In the genomic region with DNA sequence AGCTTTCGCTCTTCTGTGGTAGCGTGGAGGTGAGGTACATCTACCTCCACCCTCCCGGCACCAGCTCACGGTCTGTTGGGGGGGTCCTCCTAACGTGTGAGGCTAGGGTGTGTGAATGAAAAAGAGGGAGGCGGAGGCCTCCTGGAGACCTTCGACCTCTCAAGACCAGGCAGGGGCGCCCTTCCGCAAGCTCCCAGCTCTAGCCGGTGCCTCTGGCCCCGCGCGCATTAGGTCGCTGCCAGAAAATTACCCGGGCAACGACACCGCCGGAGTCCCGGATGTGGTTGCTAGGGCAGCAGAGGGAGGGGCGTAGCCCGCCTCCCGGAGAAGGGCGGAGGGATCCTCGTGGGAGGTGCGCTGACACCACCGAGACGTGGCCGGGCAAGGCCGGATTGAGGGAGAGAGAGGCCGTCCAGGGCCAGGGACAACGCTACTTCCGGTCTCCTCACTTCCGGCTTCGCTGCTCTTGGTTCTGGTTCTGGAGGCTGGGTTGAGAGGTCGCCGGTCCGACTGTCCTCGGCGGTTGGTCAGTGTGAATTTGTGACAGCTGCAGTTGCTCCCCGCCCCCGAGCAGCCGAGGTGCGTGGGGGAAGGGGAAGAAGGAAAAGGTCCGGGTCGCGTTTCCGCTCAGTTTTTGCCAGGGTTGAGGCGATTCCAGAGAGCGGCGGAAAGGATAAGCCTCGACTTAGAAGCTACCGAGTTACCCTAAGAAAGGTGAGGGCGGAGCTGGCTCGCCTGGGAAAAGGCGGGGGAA, we compare ENCODE assay signal across 8 cellular contexts. TPM values are rescaled to one million over a fixed set of nuclear protein-coding genes. Genes with fewer than 3 reads are reported as not detected.
DNase-seq lines count a peak whose midpoint lies in the region; ATAC-seq, FAIRE-seq and TF ChIP-seq lines count a peak whose summit lies in the region.

A gene with protein sequence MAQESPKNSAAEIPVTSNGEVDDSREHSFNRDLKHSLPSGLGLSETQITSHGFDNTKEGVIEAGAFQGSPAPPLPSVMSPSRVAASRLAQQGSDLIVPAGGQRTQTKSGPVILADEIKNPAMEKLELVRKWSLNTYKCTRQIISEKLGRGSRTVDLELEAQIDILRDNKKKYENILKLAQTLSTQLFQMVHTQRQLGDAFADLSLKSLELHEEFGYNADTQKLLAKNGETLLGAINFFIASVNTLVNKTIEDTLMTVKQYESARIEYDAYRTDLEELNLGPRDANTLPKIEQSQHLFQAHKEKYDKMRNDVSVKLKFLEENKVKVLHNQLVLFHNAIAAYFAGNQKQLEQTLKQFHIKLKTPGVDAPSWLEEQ (plus strand): TSS at position 442 of the 754 bp plus-strand sequence. CDS start 49,680 bp downstream, outside the sequence.
A gene (minus strand): TSS at position 218 of the 754 bp plus-strand sequence. CDS start 8,726 bp downstream, outside the sequence.

- TF ChIP-seq CTCF in RWPE2 (IDR thresholded peaks at IDR 0.05; ENCODE audit: poor library complexity, severe bottlenecking) (peak; percentile 51), fibroblast of villous mesenchyme (IDR thresholded peaks at IDR 0.05; ENCODE audit: insufficient read depth, low read depth, low read length) (peak; percentile 20), neural cell (IDR thresholded peaks at IDR 0.05; ENCODE audit: poor library complexity, severe bottlenecking) (peak; percentile 67), stomach (IDR thresholded peaks at IDR 0.05) (peak in 2 of 7 experiments; percentile 6 to 11)

- peaks cover 87% of the 10 kb centered on the region for H3K79me2 ChIP-seq in neural cell (replicated peaks; ENCODE audit: insufficient read depth, low read length)

- peak; percentile 52 for TF ChIP-seq RAD21 in neural cell (conservative IDR thresholded peaks at IDR 0.05)

- H3K27me3 ChIP-seq in RWPE2 (ENCODE audit: insufficient read depth, poor library complexity, severe bottlenecking) (no peaks in the 10 kb centered on the region), neural cell (ENCODE audit: insufficient read depth, low read depth, low read length) (no peaks in the 10 kb centered on the region), stomach (no peaks in the 10 kb centered on the region)

- no peaks in the 10 kb centered on the region for H3F3A ChIP-seq in neural cell (ENCODE audit: insufficient read depth, low read length, poor library complexity, severe bottlenecking)

- peak within 1 kb of the TSS; percentile 78 for H2AFZ ChIP-seq in neural cell (ENCODE audit: low read depth, low read length)

- H3K9ac ChIP-seq in ES-I3 (ENCODE audit: low read depth, low read length) = peak within 1 kb of the TSS; percentile 77
- H3K9ac ChIP-seq in neural cell (ENCODE audit: low read length) = peak within 1 kb of the TSS; percentile 90

- H3K27ac ChIP-seq in RWPE2 (ENCODE audit: poor library complexity, severe bottlenecking) (peak within 1 kb of the TSS; percentile 71), neural cell (ENCODE audit: low read length) (peak within 1 kb of the TSS; percentile 89), stomach (peak within 1 kb of the TSS; percentile 91 to 96 (median 95))

- H4K20me1 ChIP-seq in neural cell (ENCODE audit: insufficient read depth) = no peaks in the 10 kb centered on the region

- no peaks in the 10 kb centered on the region; the same call in 1 of the 2 replicates for H3K36me3 ChIP-seq in ES-I3 (ENCODE audit: insufficient read depth, low read length)
- H3K36me3 ChIP-seq in RWPE2 (ENCODE audit: low read depth) = 0 out of 2 replicates have a peak, but pooled peaks cover 9% of the 10 kb centered on the region
- H3K36me3 ChIP-seq in neural cell (ENCODE audit: insufficient read depth, low read length) = no peaks in the 10 kb centered on the region
- H3K36me3 ChIP-seq in stomach = no peaks in the 10 kb centered on the region

- intact Hi-C loops in stomach (cut with DNase I; ENCODE audit: low total_unique reads) = no loop called here

- DNase-seq in H54 (ENCODE audit: insufficient read length, low spot score) (peak; percentile 61), LoVo (ENCODE audit: low spot score) (peak; percentile 95), RWPE2 (ENCODE audit: low spot score) (peak; percentile 98), fibroblast of villous mesenchyme (ENCODE audit: low read depth) (peak; percentile 97), stomach (peak; percentile 98)
- DNase-seq in activated effector memory CD4-positive, alpha-beta T cell treated with anti-CD3 and anti-CD28 coated beads, Interleukin-2, amount 50 U/mL, for 16 hours = peak; percentile 98

- ATAC-seq in RWPE2 (ENCODE audit: low read depth) = peak; percentile 90

- no peaks in the 10 kb centered on the region; the same call in 1 of the 2 replicates for H3K4me1 ChIP-seq in ES-I3 (ENCODE audit: insufficient read depth, low read length)
- H3K4me1 ChIP-seq in RWPE2 (ENCODE audit: insufficient read depth, poor library complexity, severe bottlenecking) = peaks cover 3% of the 10 kb centered on the region
- peaks cover 22 to 56% (median 41%) of the 10 kb centered on the region in 4 donors for H3K4me1 ChIP-seq in stomach

- TF ChIP-seq EP300 in neural cell (conservative IDR thresholded peaks at IDR 0.05; ENCODE audit: poor library complexity, severe bottlenecking) (peak; percentile 67), stomach (IDR thresholded peaks at IDR 0.05) (no peak)

- WGBS in stomach, 5 donors = 0 to 1% (median 0%) methylated on average over 42 to 55 of the region's 55 CpGs

- FAIRE-seq in H54 (lab: Jason Lieb, UNC) = peak; percentile 94

- TF ChIP-seq POLR2A in H54 (IDR thresholded peaks at IDR 0.05; ENCODE audit: low read depth, low read length) (peak; percentile 42), stomach (IDR thresholded peaks at IDR 0.05) (peak in 1 of 4 donors; percentile 48)

- H3K9me3 ChIP-seq in ES-I3 (ENCODE audit: control insufficient read depth, insufficient read depth, low read length) = no peaks in the 10 kb centered on the region
- no peaks in the 10 kb centered on the region for H3K9me3 ChIP-seq in RWPE2 (ENCODE audit: severe bottlenecking)
- H3K9me3 ChIP-seq in neural cell (ENCODE audit: low read length) = no peaks in the 10 kb centered on the region
- H3K9me3 ChIP-seq in stomach = no peaks in the 10 kb centered on the region

- no peaks in the 10 kb centered on the region for H3K9me2 ChIP-seq in neural cell (ENCODE audit: insufficient read depth, low read length)

- H3K4me3 ChIP-seq in RWPE2 (ENCODE audit: severe bottlenecking) = peak within 1 kb of the TSS; percentile 73
- peak within 1 kb of the TSS; percentile 91 for H3K4me3 ChIP-seq in fibroblast of villous mesenchyme (ENCODE audit: low read depth, low read length)
- peak within 1 kb of the TSS; percentile 84 for H3K4me3 ChIP-seq in neural cell (ENCODE audit: low read length)
- peak within 1 kb of the TSS; percentile 72 to 85 (median 80) for H3K4me3 ChIP-seq in stomach

- H3K4me2 ChIP-seq in neural cell (ENCODE audit: low read length) = peak within 1 kb of the TSS; percentile 94

TF ChIP-seq in neural cell, 6 proteins besides CTCF, POLR2A, EP300 and RAD21:
- TF ChIP-seq, protein P1, sequence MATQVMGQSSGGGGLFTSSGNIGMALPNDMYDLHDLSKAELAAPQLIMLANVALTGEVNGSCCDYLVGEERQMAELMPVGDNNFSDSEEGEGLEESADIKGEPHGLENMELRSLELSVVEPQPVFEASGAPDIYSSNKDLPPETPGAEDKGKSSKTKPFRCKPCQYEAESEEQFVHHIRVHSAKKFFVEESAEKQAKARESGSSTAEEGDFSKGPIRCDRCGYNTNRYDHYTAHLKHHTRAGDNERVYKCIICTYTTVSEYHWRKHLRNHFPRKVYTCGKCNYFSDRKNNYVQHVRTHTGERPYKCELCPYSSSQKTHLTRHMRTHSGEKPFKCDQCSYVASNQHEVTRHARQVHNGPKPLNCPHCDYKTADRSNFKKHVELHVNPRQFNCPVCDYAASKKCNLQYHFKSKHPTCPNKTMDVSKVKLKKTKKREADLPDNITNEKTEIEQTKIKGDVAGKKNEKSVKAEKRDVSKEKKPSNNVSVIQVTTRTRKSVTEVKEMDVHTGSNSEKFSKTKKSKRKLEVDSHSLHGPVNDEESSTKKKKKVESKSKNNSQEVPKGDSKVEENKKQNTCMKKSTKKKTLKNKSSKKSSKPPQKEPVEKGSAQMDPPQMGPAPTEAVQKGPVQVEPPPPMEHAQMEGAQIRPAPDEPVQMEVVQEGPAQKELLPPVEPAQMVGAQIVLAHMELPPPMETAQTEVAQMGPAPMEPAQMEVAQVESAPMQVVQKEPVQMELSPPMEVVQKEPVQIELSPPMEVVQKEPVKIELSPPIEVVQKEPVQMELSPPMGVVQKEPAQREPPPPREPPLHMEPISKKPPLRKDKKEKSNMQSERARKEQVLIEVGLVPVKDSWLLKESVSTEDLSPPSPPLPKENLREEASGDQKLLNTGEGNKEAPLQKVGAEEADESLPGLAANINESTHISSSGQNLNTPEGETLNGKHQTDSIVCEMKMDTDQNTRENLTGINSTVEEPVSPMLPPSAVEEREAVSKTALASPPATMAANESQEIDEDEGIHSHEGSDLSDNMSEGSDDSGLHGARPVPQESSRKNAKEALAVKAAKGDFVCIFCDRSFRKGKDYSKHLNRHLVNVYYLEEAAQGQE (IDR thresholded peaks at IDR 0.05; ENCODE audit: borderline replicate concordance) = peak; percentile 69
- no peak for TF ChIP-seq EZH2 (IDR thresholded peaks at IDR 0.05; ENCODE audit: borderline replicate concordance, insufficient read depth, low read length, poor library complexity, severe bottlenecking)
- TF ChIP-seq SMC3 (conservative IDR thresholded peaks at IDR 0.05; ENCODE audit: poor library complexity) = peak; percentile 63
- peak; percentile 81 for TF ChIP-seq MXI1 (conservative IDR thresholded peaks at IDR 0.05; ENCODE audit: poor library complexity, severe bottlenecking)
- TF ChIP-seq POLR2AphosphoS5 (IDR thresholded peaks at IDR 0.05) = peak; percentile 83
- peak; percentile 85 for TF ChIP-seq TAF1 (IDR thresholded peaks at IDR 0.05; ENCODE audit: low read depth)

RNA-seq across cellular contexts. Expression of the first gene that starts in this region (rescaled TPM):
- total RNA-seq in fibroblast of villous mesenchyme (49.3 and 61.3 TPM in 2 replicates), stomach (100 to 1,000 TPM in 1 of 5 donors, 10 to 100 TPM in 4; 35.9 to 103 (median 50.0) TPM)
- polyA plus RNA-seq in neural cell (30.3 and 35.1 TPM in 2 replicates), stomach (10 to 100 TPM; 15.3 to 31.3 (median 17.1) TPM)
- 63.7 and 65.7 TPM in 2 replicates for polyA minus RNA-seq in neural cell

RNA-seq across cellular contexts. Expression of the second gene that starts in this region (rescaled TPM):
- total RNA-seq in fibroblast of villous mesenchyme (under 0.01 TPM in 2 replicates), stomach (1 to 10 TPM in 1 of 5 donors, under 1 TPM in 2, not detected in 2; 0.55 to 4.1 (median 0.89) TPM)
- polyA plus RNA-seq in neural cell (3.3 and 4.1 TPM in 2 replicates), stomach (under 1 TPM in 1 of 3 donors, not detected in 2; 0.20 TPM)
- 3.7 and 5.7 TPM in 2 replicates for polyA minus RNA-seq in neural cell

Comparison
In these comparisons a context has a peak if more than half of its experiments do, and no peak if none do; other contexts are left out.
1. Peak in every context shown above with its lines: DNase-seq, ATAC-seq, H3K4me3 ChIP-seq and H3K27ac ChIP-seq.